In the genomic region with DNA sequence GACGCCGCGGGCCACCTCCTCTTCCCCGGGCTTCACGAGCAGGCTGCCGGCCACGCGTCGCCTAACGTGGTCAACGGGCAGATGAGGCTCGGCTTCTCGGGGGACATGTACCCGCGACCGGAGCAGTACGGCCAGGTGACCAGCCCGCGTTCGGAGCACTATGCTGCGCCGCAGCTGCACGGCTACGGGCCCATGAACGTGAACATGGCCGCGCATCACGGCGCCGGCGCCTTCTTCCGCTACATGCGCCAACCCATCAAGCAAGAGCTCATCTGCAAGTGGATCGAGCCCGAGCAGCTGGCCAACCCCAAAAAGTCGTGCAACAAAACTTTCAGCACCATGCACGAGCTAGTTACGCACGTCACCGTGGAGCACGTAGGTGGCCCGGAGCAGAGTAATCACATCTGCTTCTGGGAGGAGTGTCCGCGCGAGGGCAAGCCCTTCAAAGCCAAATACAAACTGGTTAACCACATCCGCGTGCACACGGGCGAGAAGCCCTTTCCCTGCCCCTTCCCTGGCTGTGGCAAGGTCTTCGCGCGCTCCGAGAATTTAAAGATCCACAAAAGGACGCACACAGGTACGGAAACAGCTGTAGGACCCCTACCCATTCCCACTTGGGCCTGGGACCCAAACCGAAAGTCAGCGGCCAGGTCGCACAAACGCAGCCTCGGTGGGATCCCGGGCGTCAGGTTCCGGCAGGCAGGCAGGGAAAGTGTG, we compare ENCODE assay signal across 8 cellular contexts. TPM values are rescaled to one million over a fixed set of nuclear protein-coding genes. Genes with fewer than 3 reads are reported as not detected.
DNase-seq lines count a peak whose midpoint lies in the region; ATAC-seq and TF ChIP-seq lines count a peak whose summit lies in the region.

No MANE protein-coding gene starts in this region.

- H3K36me3 Mint-ChIP-seq in activated T-cell treated with anti-CD3 and anti-CD28 coated beads, Interleukin-2, amount 50 U/mL, for 4 hours (ENCODE audit: insufficient read depth), result no peaks in the 10 kb centered on the region
- H3K36me3 Mint-ChIP-seq in activated CD8-positive, alpha-beta T cell treated with anti-CD3 and anti-CD28 coated beads, Interleukin-2, amount 10 ng/mL, durations not matched to agents 7 days and 5 days (ENCODE audit: low read depth), result peaks cover 32% of the 10 kb centered on the region
- H3K36me3 Mint-ChIP-seq in immature natural killer cell, result peaks cover 4 to 19% (median 12%) of the 10 kb centered on the region in 3 donors

- no peak for TF ChIP-seq CTCF in thoracic aorta (IDR thresholded peaks at IDR 0.05)

- H3K27me3 Mint-ChIP-seq in activated T-cell treated with anti-CD3 and anti-CD28 coated beads, Interleukin-2, amount 50 U/mL, for 4 hours (ENCODE audit: low read depth), result peaks cover 86% of the 10 kb centered on the region
- H3K27me3 Mint-ChIP-seq in activated CD8-positive, alpha-beta T cell treated with anti-CD3 and anti-CD28 coated beads, Interleukin-2, amount 10 ng/mL, durations not matched to agents 7 days and 5 days (ENCODE audit: low read depth), result peaks cover 72% of the 10 kb centered on the region
- H3K27me3 Mint-ChIP-seq in immature natural killer cell (ENCODE audit: low read depth in 3 of 3), result peaks cover 48 to 70% (median 69%) of the 10 kb centered on the region in 3 donors

- H3K27me3 ChIP-seq in thoracic aorta (replicated peaks; ENCODE audit: insufficient read depth), result peaks cover 74% of the 10 kb centered on the region

- peak overlapping the region; percentile 68 for H3K4me3 ChIP-seq in thoracic aorta

- no peak for DNase-seq in activated T-cell treated with anti-CD3 and anti-CD28 coated beads, Interleukin-2, amount 50 U/mL, for 4 hours
- no peak for DNase-seq in activated T-cell treated with anti-CD3 and anti-CD28 coated beads, Interleukin-2, amount 50 U/mL, for 48 hours
- DNase-seq in activated CD8-positive, alpha-beta T cell treated with anti-CD3 and anti-CD28 coated beads, Interleukin-2, amount 10 ng/mL, durations not matched to agents 7 days and 5 days, result no peak
- DNase-seq in immature natural killer cell, result no peak
- no peak for DNase-seq in thoracic aorta (ENCODE audit: low spot score)
- no peak for DNase-seq in NCI-H1694 treated with DMSO at 0.1 percent for 48 hours (lab: John Stamatoyannopoulos, UW)
- DNase-seq in DMS153 treated with DMSO at 0.1 percent for 48 hours (lab: John Stamatoyannopoulos, UW; ENCODE audit: unreplicated experiment), result no peak
- no peak for DNase-seq in activated effector memory CD4-positive, alpha-beta T cell treated with Interleukin-2 at 50 U/mL for 16 hours

- peak overlapping the region in 1 of 2 donors; percentile 44 for H3K27ac ChIP-seq in thoracic aorta

- peak in 1 of 2 donors; percentile 28 for ATAC-seq in activated T-cell treated with anti-CD3 and anti-CD28 coated beads, Interleukin-2, amount 50 U/mL, for 4 hours
- no peak for ATAC-seq in activated CD8-positive, alpha-beta T cell treated with anti-CD3 and anti-CD28 coated beads, Interleukin-2, amount 10 ng/mL, durations not matched to agents 7 days and 5 days
- ATAC-seq in thoracic aorta (ENCODE audit: insufficient number of reproducible peaks, low FRiP score, low read depth), result no peak

- H3K36me3 ChIP-seq in thoracic aorta, result no peaks in the 10 kb centered on the region

- CTCF ChIA-PET in activated CD8-positive, alpha-beta T cell treated with anti-CD3 and anti-CD28 coated beads, Interleukin-2, amount 10 ng/mL, durations not matched to agents 7 days and 5 days (lab: Charles Lee), result no interaction called here

- peak overlapping the region; percentile 5 for H3K4me3 Mint-ChIP-seq in activated T-cell treated with anti-CD3 and anti-CD28 coated beads, Interleukin-2, amount 50 U/mL, for 4 hours
- H3K4me3 Mint-ChIP-seq in activated CD8-positive, alpha-beta T cell treated with anti-CD3 and anti-CD28 coated beads, Interleukin-2, amount 10 ng/mL, durations not matched to agents 7 days and 5 days, result peak overlapping the region; percentile 43
- peak overlapping the region; percentile 5 to 74 (median 59) for H3K4me3 Mint-ChIP-seq in immature natural killer cell

- peaks cover 33% of the 10 kb centered on the region for H3K4me1 Mint-ChIP-seq in activated T-cell treated with anti-CD3 and anti-CD28 coated beads, Interleukin-2, amount 50 U/mL, for 4 hours (ENCODE audit: low read depth)
- H3K4me1 Mint-ChIP-seq in activated CD8-positive, alpha-beta T cell treated with anti-CD3 and anti-CD28 coated beads, Interleukin-2, amount 10 ng/mL, durations not matched to agents 7 days and 5 days (ENCODE audit: low read depth), result peaks cover 28% of the 10 kb centered on the region
- peaks cover 20 to 40% of the 10 kb centered on the region in 2 donors for H3K4me1 Mint-ChIP-seq in immature natural killer cell

- POLR2A ChIA-PET in activated CD8-positive, alpha-beta T cell treated with anti-CD3 and anti-CD28 coated beads, Interleukin-2, amount 10 ng/mL, durations not matched to agents 7 days and 5 days (lab: Charles Lee), result interaction anchor here (1.3 kb wide), 1 partner anchor 55 kb away, joined by 3 read pairs; no protein-coding TSS in a partner anchor

- H3K4me1 ChIP-seq in thoracic aorta (ENCODE audit: control insufficient read depth in 1 of 2, low read depth in 2 of 2), result peaks cover 17 to 51% of the 10 kb centered on the region in 2 donors

- H3K9me3 ChIP-seq in thoracic aorta, result no peaks in the 10 kb centered on the region

- H3K9me3 Mint-ChIP-seq in activated T-cell treated with anti-CD3 and anti-CD28 coated beads, Interleukin-2, amount 50 U/mL, for 4 hours, result peaks cover 25% of the 10 kb centered on the region
- H3K9me3 Mint-ChIP-seq in activated CD8-positive, alpha-beta T cell treated with anti-CD3 and anti-CD28 coated beads, Interleukin-2, amount 10 ng/mL, durations not matched to agents 7 days and 5 days (ENCODE audit: insufficient read depth), result peaks cover 36% of the 10 kb centered on the region
- peaks cover 26 to 74% (median 42%) of the 10 kb centered on the region in 6 donors for H3K9me3 Mint-ChIP-seq in immature natural killer cell

- H3K27ac Mint-ChIP-seq in activated CD8-positive, alpha-beta T cell treated with anti-CD3 and anti-CD28 coated beads, Interleukin-2, amount 10 ng/mL, durations not matched to agents 7 days and 5 days, result peak overlapping the region; percentile 76
- no peak overlapping the region for H3K27ac Mint-ChIP-seq in immature natural killer cell

RNA-seq across cellular contexts. Expression of gene ZIC1, which starts 1.5 kb away (rescaled TPM):
- total RNA-seq in activated T-cell treated with anti-CD3 and anti-CD28 coated beads, Interleukin-2, amount 50 U/mL, for 4 hours, result not detected
- total RNA-seq in activated CD8-positive, alpha-beta T cell treated with anti-CD3 and anti-CD28 coated beads, Interleukin-2, amount 10 ng/mL, durations not matched to agents 7 days and 5 days, result not detected
- not detected for polyA plus RNA-seq in immature natural killer cell
- total RNA-seq in thoracic aorta, result under 1 TPM in 1 of 2 donors, not detected in 1; 0.07 TPM

RNA-seq across cellular contexts. Expression of gene ZIC4, which starts 4.3 kb away (rescaled TPM):
- total RNA-seq in activated T-cell treated with anti-CD3 and anti-CD28 coated beads, Interleukin-2, amount 50 U/mL, for 4 hours, result not detected
- not detected for total RNA-seq in activated CD8-positive, alpha-beta T cell treated with anti-CD3 and anti-CD28 coated beads, Interleukin-2, amount 10 ng/mL, durations not matched to agents 7 days and 5 days
- polyA plus RNA-seq in immature natural killer cell, result not detected
- not detected for total RNA-seq in thoracic aorta

Comparison
In these comparisons a context has a peak if more than half of its experiments do, and no peak if none do; other contexts are left out.
1. H3K4me3 Mint-ChIP-seq: peak in every context shown above with its lines; median percentile 59 in immature natural killer cell; 43 in activated CD8-positive, alpha-beta T cell treated with anti-CD3 and anti-CD28 coated beads, Interleukin-2, amount 10 ng/mL, durations not matched to agents 7 days and 5 days; 5 in activated T-cell treated with anti-CD3 and anti-CD28 coated beads, Interleukin-2, amount 50 U/mL, for 4 hours.